ENCODE assay signal across 22 cellular contexts in genomic region chr2:122412360-122412759, GRCh38.
DNase-seq lines count a peak whose midpoint lies in the region; ATAC-seq and TF ChIP-seq lines count a peak whose summit lies in the region.
"Had no signal": no experiment of that assay in that cellular context is flagged by ENCODE, and none has a peak within 500 bp of the region (broad histone marks: within the 10 kb centered on the region; RNA-seq: fewer than 3 reads in every experiment).

No MANE protein-coding gene starts in this region.

- no peak for TF ChIP-seq POLR2A in body of pancreas (IDR thresholded peaks at IDR 0.05)

- TF ChIP-seq CTCF in LNCaP clone FGC (IDR thresholded peaks at IDR 0.05; ENCODE audit: control insufficient read depth, extremely low read depth, insufficient read depth) = no peak
- no peak for TF ChIP-seq CTCF in body of pancreas (IDR thresholded peaks at IDR 0.05)

- peak; percentile 71 for ATAC-seq in body of pancreas
- no peak for ATAC-seq in SK-N-SH treated with all-trans-retinoic acid at 6 μM for 48 hours
- ATAC-seq: activated CD8-positive, alpha-beta T cell treated with anti-CD3 and anti-CD28 coated beads for 36 hours; HCT116; naive thymus-derived CD4-positive, alpha-beta T cell; right lobe of liver had no signal

- H3K36me3 ChIP-seq in body of pancreas (replicated peaks in 1 of 2; ENCODE audit: insufficient read depth in 1 of 2, low read depth in 2 of 2) = no peaks in the 10 kb centered on the region
- H3K36me3 ChIP-seq: BLaER1, lower lobe of right lung, neutrophil, right lobe of liver, tibial artery, vagina had no signal

- intact Hi-C loops in body of pancreas (cut with DNase I) = no loop called here

- H3K27me3 ChIP-seq in body of pancreas = no peaks in the 10 kb centered on the region
- H3K27me3 ChIP-seq: BLaER1, neutrophil, right lobe of liver, tibial artery, vagina had no signal

- 25 to 26% methylated on average over 6 of the region's 6 CpGs for WGBS in body of pancreas, 2 donors

- peak overlapping the region in 2 of 4 donors; percentile 9 to 49 for H3K27ac ChIP-seq in body of pancreas
- H3K27ac ChIP-seq: BLaER1, lower lobe of right lung, neutrophil, right lobe of liver, tibial artery, vagina had no signal

- H3K4me1 ChIP-seq in body of pancreas = peaks cover 23% of the 10 kb centered on the region
- H3K4me1 ChIP-seq: BLaER1, lower lobe of right lung, right lobe of liver, vagina had no signal

- DNase-seq in DMS 273 (lab: John Stamatoyannopoulos, UW; ENCODE audit: unreplicated experiment) = peak; percentile 77
- peak; percentile 39 for DNase-seq in LNCaP clone FGC (ENCODE audit: low read depth)
- DNase-seq in NCI-H2196 treated with DMSO at 0.1 percent for 48 hours (lab: John Stamatoyannopoulos, UW; ENCODE audit: unreplicated experiment) = peak; percentile 65
- DNase-seq in body of pancreas = peak in 2 of 4 donors; percentile 31 to 51
- DNase-seq in stimulated activated naive CD4-positive, alpha-beta T cell treated with Interleukin-2 at 50 U/mL for 16 hours (lab: John Stamatoyannopoulos, UW) = no peak
- no peak for DNase-seq in HT-29 (ENCODE audit: low spot score)
- DNase-seq: activated CD8-positive, alpha-beta memory T cell treated with anti-CD3 and anti-CD28 coated beads, Interleukin-2, amount 50 U/mL, for 48 hours; activated CD8-positive, alpha-beta T cell treated with anti-CD3 and anti-CD28 coated beads for 36 hours; amygdala; DND-41; effector CD4-positive, alpha-beta T cell; lower lobe of right lung; naive thymus-derived CD4-positive, alpha-beta T cell; NCI-H187 treated with DMSO at 0.1 percent for 48 hours; right lobe of liver; SHP77 treated with DMSO at 0.1 percent for 48 hours; tibial artery had no signal

- H3K9me3 ChIP-seq in body of pancreas = no peaks in the 10 kb centered on the region
- H3K9me3 ChIP-seq: lower lobe of right lung, neutrophil, right lobe of liver, tibial artery, vagina had no signal

- H3K4me3 ChIP-seq in LNCaP clone FGC (ENCODE audit: low read depth, low read length) (no peak overlapping the region), body of pancreas (no peak overlapping the region)
- H3K4me3 ChIP-seq: BLaER1, lower lobe of right lung, right lobe of liver, tibial artery, vagina had no signal

TF ChIP-seq in SK-N-SH treated with all-trans-retinoic acid at 6 μM for 48 hours, 23 proteins besides CTCF, POLR2A, EP300 and RAD21:
- TF ChIP-seq CSDC2 (CRISPR knock-in tag; IDR thresholded peaks at IDR 0.05) (no peak), TCF4 (CRISPR knock-in tag; IDR thresholded peaks at IDR 0.05; ENCODE audit: borderline replicate concordance) (no peak), ZFP3 (CRISPR knock-in tag; IDR thresholded peaks at IDR 0.05) (no peak), GLIS3 (CRISPR knock-in tag; IDR thresholded peaks at IDR 0.05) (no peak), TSHZ2 (CRISPR knock-in tag; IDR thresholded peaks at IDR 0.05) (no peak), CSRNP3 (CRISPR knock-in tag; IDR thresholded peaks at IDR 0.05) (no peak), ZFP30 (CRISPR knock-in tag; IDR thresholded peaks at IDR 0.05) (no peak)

Comparison
In these comparisons a context has a peak if more than half of its experiments do, and no peak if none do; other contexts are left out.
1. DNase-seq: peak in DMS 273 (single experiment), LNCaP clone FGC (single experiment) and NCI-H2196 treated with DMSO at 0.1 percent for 48 hours (single experiment); none in stimulated activated naive CD4-positive, alpha-beta T cell treated with Interleukin-2 at 50 U/mL for 16 hours (single experiment) and HT-29 (single experiment).